In the genomic region with DNA sequence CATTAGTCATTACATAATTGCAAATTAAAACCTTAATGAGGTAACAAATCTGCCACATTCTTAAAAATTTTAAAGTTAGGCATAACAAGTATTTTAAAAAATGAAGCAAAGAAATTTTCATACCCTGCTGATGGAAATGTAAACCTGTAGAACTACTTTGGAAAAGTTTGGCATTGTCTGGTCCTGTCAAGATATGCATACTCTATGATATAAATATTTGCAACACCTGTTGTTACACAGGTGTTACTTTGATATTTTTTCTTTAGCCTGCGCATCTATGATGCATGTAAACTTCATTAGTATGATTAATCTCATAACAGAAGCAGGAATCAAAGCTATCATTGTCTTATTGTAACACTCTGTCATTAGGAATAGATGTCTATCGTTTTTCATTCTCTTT, we compare ENCODE assay signal across 33 cellular contexts.
"Had no signal": no experiment of that assay in that cellular context is flagged by ENCODE, and none has a peak within 500 bp of the region (broad histone marks: within the 10 kb centered on the region; RNA-seq: fewer than 3 reads in every experiment).

No MANE protein-coding gene starts in this region.

- H3K4me1 ChIP-seq: adrenal gland, ascending aorta, breast epithelium had no signal

- H3K36me3 ChIP-seq: adrenal gland, ascending aorta, brain microvascular endothelial cell, cardiac muscle cell had no signal

- DNase-seq: activated effector memory CD4-positive, alpha-beta T cell treated with anti-CD3 and anti-CD28 coated beads, Interleukin-2, amount 50 U/mL, for 16 hours; activated effector memory CD4-positive, alpha-beta T cell treated with Interleukin-2 at 50 U/mL for 16 hours; activated gamma-delta T cell; activated gamma-delta T cell treated with Interleukin-2 at 50 U/mL for 16 hours; activated naive CD4-positive, alpha-beta T cell; activated naive CD4-positive, alpha-beta T cell treated with anti-CD3 and anti-CD28 coated beads for 36 hours; activated naive CD4-positive, alpha-beta T cell treated with anti-CD3 and anti-CD28 coated beads, Interleukin-2, amount 10 ng/mL, durations not matched to agents 7 days and 5 days; activated naive CD4-positive, alpha-beta T cell treated with anti-CD3 and anti-CD28 coated beads, Interleukin-2, amount 50 U/mL, for 16 hours; activated naive CD4-positive, alpha-beta T cell treated with Interleukin-2 at 50 U/mL for 16 hours; activated naive CD8-positive, alpha-beta T cell treated with anti-CD3 and anti-CD28 coated beads for 36 hours; activated naive CD8-positive, alpha-beta T cell treated with anti-CD3 and anti-CD28 coated beads, Interleukin-2, amount 10 ng/mL, durations not matched to agents 7 days and 5 days; activated naive CD8-positive, alpha-beta T cell treated with anti-CD3 and anti-CD28 coated beads, Interleukin-2, amount 50 U/mL, for 24 hours; activated T-cell treated with anti-CD3 and anti-CD28 coated beads, Interleukin-2, amount 50 U/mL, for 1 hour; activated T-cell treated with anti-CD3 and anti-CD28 coated beads, Interleukin-2, amount 50 U/mL, for 24 hours; activated T-cell treated with anti-CD3 and anti-CD28 coated beads, Interleukin-2, amount 50 U/mL, for 4 hours; activated T-cell treated with anti-CD3 and anti-CD28 coated beads, Interleukin-2, amount 50 U/mL, for 48 hours; activated T-cell treated with anti-CD3 and anti-CD28 coated beads, Interleukin-2, amount 50 U/mL, for 72 hours; adrenal gland; amniotic stem cell; amygdala; anterior cingulate cortex; aorta; brain microvascular endothelial cell; caudate nucleus; central memory CD4-positive, alpha-beta T cell; cerebellar nuclear complex had no signal

- FAIRE-seq: astrocyte, bronchial epithelial cell had no signal

- H3K27me3 ChIP-seq: adrenal gland, ascending aorta, brain microvascular endothelial cell, breast epithelium, cardiac muscle cell had no signal

- H3K4me3 ChIP-seq: adrenal gland, ascending aorta, breast epithelium, cardiac muscle cell had no signal

- ATAC-seq: activated naive CD4-positive, alpha-beta T cell treated with anti-CD3 and anti-CD28 coated beads, Interleukin-2, amount 50 U/mL, for 72 hours; activated naive CD8-positive, alpha-beta T cell treated with anti-CD3 and anti-CD28 coated beads, Interleukin-2, amount 50 U/mL, for 24 hours; activated T-cell treated with anti-CD3 and anti-CD28 coated beads, Interleukin-2, amount 50 U/mL, for 4 hours; activated T-cell treated with anti-CD3 and anti-CD28 coated beads, Interleukin-2, amount 50 U/mL, for 72 hours; activated T-helper 17 cell treated with anti-CD3 and anti-CD28 coated beads, Interleukin-2, amount 50 U/mL, for 72 hours had no signal

- H3K9me3 ChIP-seq: adrenal gland, ascending aorta, breast epithelium had no signal

- H3K27ac ChIP-seq: adrenal gland, ascending aorta, brain microvascular endothelial cell, breast epithelium, cardiac muscle cell had no signal
